ENCODE assay signal across 8 cellular contexts in genomic region chr17:82019905-82020873, GRCh38. TPM values are rescaled to one million over a fixed set of nuclear protein-coding genes. Genes with fewer than 3 reads are reported as not detected.
DNase-seq lines count a peak whose midpoint lies in the region; ATAC-seq and TF ChIP-seq lines count a peak whose summit lies in the region.

No MANE protein-coding gene starts in this region.

- H3K4me3 Mint-ChIP-seq in activated T-cell treated with anti-CD3 and anti-CD28 coated beads, Interleukin-2, amount 50 U/mL, for 24 hours: peak overlapping the region; percentile 90

- H3K4me3 ChIP-seq in foreskin fibroblast (ENCODE audit: low read depth in 1 of 2, low read length in 2 of 2) (no peak overlapping the region), gastrocnemius medialis (no peak overlapping the region)

- TF ChIP-seq POLR2A in gastrocnemius medialis (IDR thresholded peaks at IDR 0.05): no peak

- H3K27ac Mint-ChIP-seq in activated T-cell treated with anti-CD3 and anti-CD28 coated beads, Interleukin-2, amount 50 U/mL, for 24 hours: peak overlapping the region; percentile 26

- H3K36me3 ChIP-seq in gastrocnemius medialis: no peaks in the 10 kb centered on the region

- DNase-seq in 8988T (peak; percentile 81), GM19240 (ENCODE audit: insufficient read length, low spot score) (peak; percentile 66), OCI-M1 (lab: John Stamatoyannopoulos, UW) (peak; percentile 78), foreskin fibroblast (peak in 1 of 2 donors; percentile 67), gastrocnemius medialis (peak in 1 of 2 donors; percentile 54), foreskin melanocyte (no peak)
- DNase-seq in activated T-cell treated with anti-CD3 and anti-CD28 coated beads, Interleukin-2, amount 50 U/mL, for 24 hours: peak; percentile 80

- in situ Hi-C loops in gastrocnemius medialis (cut with MboI; ENCODE audit: low sequenced_read_pairs in 4 of 4): loop anchor here in 1 of 4 donors (5.0 kb wide), 1 partner anchor 58 kb away; the partner anchor contains the start of gene NOTUM

- intact Hi-C loops in gastrocnemius medialis (cut with DNase I; ENCODE audit: low total_unique reads): no loop called here

- no peak overlapping the region for H3K27ac ChIP-seq in gastrocnemius medialis

- TF ChIP-seq CTCF in foreskin fibroblast (IDR thresholded peaks at IDR 0.05; ENCODE audit: low read depth, low read length) (peak; percentile 67), gastrocnemius medialis (IDR thresholded peaks at IDR 0.05 in 4 of 5, conservative IDR thresholded peaks at IDR 0.05 in 1 of 5) (peak; percentile 58 to 85 (median 60))

- no peaks in the 10 kb centered on the region for H3K9me3 Mint-ChIP-seq in activated T-cell treated with anti-CD3 and anti-CD28 coated beads, Interleukin-2, amount 50 U/mL, for 24 hours

- H3K4me1 ChIP-seq in gastrocnemius medialis: peaks cover 25 to 63% of the 10 kb centered on the region in 2 donors

- H3K36me3 Mint-ChIP-seq in activated T-cell treated with anti-CD3 and anti-CD28 coated beads, Interleukin-2, amount 50 U/mL, for 24 hours (ENCODE audit: low read depth): peaks cover 37% of the 10 kb centered on the region

- no peaks in the 10 kb centered on the region for H3K27me3 Mint-ChIP-seq in activated T-cell treated with anti-CD3 and anti-CD28 coated beads, Interleukin-2, amount 50 U/mL, for 24 hours

- H3K9me3 ChIP-seq in gastrocnemius medialis: no peaks in the 10 kb centered on the region

- H3K27me3 ChIP-seq in gastrocnemius medialis: no peaks in the 10 kb centered on the region

- H3K4me1 Mint-ChIP-seq in activated T-cell treated with anti-CD3 and anti-CD28 coated beads, Interleukin-2, amount 50 U/mL, for 24 hours (ENCODE audit: low read depth): peaks cover 25% of the 10 kb centered on the region

- ATAC-seq in gastrocnemius medialis: no peak
- ATAC-seq in HG03095 (IDR thresholded peaks at IDR 0.05; ENCODE audit: unreplicated experiment): no peak

RNA-seq across cellular contexts. Expression of gene CENPX, which starts 2.5 kb away (rescaled TPM):
- 10 to 100 TPM; 41.2 to 62.7 (median 57.0) TPM for total RNA-seq in gastrocnemius medialis

RNA-seq across cellular contexts. Expression of gene LRRC45, which starts 2.9 kb away (rescaled TPM):
- 1 to 10 TPM; 1.1 to 5.0 (median 3.8) TPM for total RNA-seq in gastrocnemius medialis

RNA-seq across cellular contexts. Expression of gene RAC3, which starts 11.3 kb away (rescaled TPM):
- total RNA-seq in gastrocnemius medialis: 1 to 10 TPM in 1 of 4 donors, under 1 TPM in 1, not detected in 2; 0.42 to 2.0 TPM

RNA-seq across cellular contexts. Expression of gene DCXR, which starts 17.3 kb away (rescaled TPM):
- 100 to 1,000 TPM; 130 to 296 (median 223) TPM for total RNA-seq in gastrocnemius medialis

RNA-seq across cellular contexts. Expression of gene RFNG, which starts 31.4 kb away (rescaled TPM):
- 10 to 100 TPM; 29.6 to 64.9 (median 49.1) TPM for total RNA-seq in gastrocnemius medialis
